Comparison of ENCODE assay signal across 1 cellular context in the genomic region with DNA sequence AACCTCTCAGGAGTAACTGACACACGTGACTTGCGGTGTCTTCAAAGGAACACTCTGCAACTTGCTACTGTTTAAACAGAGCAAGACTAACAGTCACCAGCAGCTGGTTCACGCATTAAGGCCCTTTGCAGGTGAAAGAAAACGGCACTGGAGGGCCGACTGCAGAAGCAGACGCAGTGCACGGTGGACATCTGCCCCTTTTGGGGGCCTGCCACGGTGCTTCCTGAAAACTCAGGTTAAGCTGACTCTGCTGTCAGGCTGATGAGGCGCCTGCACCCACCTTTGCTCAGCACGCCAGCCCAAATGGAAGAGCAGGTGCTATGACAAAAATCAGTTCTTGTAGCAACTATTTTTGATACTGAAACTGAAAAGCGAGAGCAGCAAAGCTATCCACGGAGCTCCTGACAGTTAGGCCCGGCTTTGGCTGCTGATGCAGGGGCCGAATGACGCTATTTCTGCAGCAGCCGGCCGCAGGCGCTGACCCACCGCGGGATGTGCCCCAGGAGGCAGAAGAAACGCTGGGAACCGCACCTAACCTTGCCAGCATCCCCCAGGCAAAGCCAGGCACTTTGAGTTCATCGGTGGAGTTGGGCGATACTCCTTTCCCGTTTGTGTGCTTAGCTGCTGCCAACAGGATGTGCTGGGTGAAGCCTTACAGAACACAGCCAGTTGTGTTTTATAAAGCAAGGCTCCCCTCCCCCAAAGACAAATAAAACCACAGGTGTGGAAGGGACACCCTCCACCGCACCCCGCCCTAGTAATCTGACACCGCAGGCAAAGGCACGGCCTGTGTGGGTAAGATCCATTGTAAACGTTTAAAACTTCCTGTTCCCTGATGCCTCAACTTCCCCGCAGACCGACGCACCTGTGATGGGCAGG.
TF ChIP-seq lines count a peak whose summit lies in the region.

No MANE protein-coding gene starts in this region.

TF ChIP-seq in GM12878, 131 proteins besides CTCF, POLR2A, EP300 and RAD21 (continued from another document):
- TF ChIP-seq, protein P1, sequence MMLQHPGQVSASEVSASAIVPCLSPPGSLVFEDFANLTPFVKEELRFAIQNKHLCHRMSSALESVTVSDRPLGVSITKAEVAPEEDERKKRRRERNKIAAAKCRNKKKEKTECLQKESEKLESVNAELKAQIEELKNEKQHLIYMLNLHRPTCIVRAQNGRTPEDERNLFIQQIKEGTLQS (IDR thresholded peaks at IDR 0.05; ENCODE audit: borderline replicate concordance, extremely low read depth, low read depth, low read length) = no peak
- TF ChIP-seq, protein P2, sequence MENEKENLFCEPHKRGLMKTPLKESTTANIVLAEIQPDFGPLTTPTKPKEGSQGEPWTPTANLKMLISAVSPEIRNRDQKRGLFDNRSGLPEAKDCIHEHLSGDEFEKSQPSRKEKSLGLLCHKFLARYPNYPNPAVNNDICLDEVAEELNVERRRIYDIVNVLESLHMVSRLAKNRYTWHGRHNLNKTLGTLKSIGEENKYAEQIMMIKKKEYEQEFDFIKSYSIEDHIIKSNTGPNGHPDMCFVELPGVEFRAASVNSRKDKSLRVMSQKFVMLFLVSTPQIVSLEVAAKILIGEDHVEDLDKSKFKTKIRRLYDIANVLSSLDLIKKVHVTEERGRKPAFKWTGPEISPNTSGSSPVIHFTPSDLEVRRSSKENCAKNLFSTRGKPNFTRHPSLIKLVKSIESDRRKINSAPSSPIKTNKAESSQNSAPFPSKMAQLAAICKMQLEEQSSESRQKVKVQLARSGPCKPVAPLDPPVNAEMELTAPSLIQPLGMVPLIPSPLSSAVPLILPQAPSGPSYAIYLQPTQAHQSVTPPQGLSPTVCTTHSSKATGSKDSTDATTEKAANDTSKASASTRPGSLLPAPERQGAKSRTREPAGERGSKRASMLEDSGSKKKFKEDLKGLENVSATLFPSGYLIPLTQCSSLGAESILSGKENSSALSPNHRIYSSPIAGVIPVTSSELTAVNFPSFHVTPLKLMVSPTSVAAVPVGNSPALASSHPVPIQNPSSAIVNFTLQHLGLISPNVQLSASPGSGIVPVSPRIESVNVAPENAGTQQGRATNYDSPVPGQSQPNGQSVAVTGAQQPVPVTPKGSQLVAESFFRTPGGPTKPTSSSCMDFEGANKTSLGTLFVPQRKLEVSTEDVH (IDR thresholded peaks at IDR 0.05; ENCODE audit: low read depth, partially characterized antibody) = peak; percentile 56
- TF ChIP-seq, protein P3, sequence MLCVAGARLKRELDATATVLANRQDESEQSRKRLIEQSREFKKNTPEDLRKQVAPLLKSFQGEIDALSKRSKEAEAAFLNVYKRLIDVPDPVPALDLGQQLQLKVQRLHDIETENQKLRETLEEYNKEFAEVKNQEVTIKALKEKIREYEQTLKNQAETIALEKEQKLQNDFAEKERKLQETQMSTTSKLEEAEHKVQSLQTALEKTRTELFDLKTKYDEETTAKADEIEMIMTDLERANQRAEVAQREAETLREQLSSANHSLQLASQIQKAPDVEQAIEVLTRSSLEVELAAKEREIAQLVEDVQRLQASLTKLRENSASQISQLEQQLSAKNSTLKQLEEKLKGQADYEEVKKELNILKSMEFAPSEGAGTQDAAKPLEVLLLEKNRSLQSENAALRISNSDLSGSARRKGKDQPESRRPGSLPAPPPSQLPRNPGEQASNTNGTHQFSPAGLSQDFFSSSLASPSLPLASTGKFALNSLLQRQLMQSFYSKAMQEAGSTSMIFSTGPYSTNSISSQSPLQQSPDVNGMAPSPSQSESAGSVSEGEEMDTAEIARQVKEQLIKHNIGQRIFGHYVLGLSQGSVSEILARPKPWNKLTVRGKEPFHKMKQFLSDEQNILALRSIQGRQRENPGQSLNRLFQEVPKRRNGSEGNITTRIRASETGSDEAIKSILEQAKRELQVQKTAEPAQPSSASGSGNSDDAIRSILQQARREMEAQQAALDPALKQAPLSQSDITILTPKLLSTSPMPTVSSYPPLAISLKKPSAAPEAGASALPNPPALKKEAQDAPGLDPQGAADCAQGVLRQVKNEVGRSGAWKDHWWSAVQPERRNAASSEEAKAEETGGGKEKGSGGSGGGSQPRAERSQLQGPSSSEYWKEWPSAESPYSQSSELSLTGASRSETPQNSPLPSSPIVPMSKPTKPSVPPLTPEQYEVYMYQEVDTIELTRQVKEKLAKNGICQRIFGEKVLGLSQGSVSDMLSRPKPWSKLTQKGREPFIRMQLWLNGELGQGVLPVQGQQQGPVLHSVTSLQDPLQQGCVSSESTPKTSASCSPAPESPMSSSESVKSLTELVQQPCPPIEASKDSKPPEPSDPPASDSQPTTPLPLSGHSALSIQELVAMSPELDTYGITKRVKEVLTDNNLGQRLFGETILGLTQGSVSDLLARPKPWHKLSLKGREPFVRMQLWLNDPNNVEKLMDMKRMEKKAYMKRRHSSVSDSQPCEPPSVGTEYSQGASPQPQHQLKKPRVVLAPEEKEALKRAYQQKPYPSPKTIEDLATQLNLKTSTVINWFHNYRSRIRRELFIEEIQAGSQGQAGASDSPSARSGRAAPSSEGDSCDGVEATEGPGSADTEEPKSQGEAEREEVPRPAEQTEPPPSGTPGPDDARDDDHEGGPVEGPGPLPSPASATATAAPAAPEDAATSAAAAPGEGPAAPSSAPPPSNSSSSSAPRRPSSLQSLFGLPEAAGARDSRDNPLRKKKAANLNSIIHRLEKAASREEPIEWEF (IDR thresholded peaks at IDR 0.05; ENCODE audit: insufficient replicate concordance, low read depth, low read length) = peak; percentile 24
- peak; percentile 98 for TF ChIP-seq TCF12 (IDR thresholded peaks at IDR 0.05; ENCODE audit: low read depth, low read length)
- TF ChIP-seq ZNF687 (IDR thresholded peaks at IDR 0.05) = peak; percentile 76
- peak; percentile 14; the same call in 1 of the 2 replicates for TF ChIP-seq RB1 (IDR thresholded peaks at IDR 0.05; ENCODE audit: borderline replicate concordance)
- TF ChIP-seq SMC3 (IDR thresholded peaks at IDR 0.05; ENCODE audit: borderline replicate concordance, low read length) = 0 out of 2 replicates have a peak, but pooled peaks have one; percentile 21
